ENCODE assay signal across 1 cellular context in the genomic region with DNA sequence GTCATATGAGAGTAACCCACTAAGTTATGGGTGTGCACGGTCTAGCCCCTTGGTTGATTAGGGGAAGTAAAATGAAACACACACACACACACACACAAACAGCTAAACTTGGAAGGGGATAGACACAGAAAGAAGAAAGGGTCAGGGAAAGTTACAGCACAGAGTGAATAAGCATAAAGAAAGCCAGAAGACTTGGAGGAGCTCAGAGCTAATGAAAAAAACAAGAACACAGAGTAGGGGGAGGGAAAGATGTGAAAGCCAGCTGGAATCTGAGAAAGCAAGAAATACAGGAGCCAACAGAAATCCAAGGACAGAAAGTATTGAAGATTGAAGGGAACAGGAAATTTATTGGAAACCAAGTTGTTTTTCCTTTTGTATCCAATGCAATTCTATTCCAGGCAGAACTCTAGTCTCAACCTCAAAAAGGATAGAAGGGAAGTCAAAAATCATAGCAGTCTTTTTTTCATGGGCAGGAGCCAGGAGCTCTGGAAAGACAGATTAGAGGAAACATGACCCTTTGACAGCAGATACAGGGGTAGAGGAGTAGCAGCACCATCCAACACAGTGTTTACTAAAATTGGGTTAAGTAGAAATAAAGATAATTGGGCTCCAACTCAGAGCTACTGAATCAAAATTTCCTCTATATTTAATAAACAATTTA.
TF ChIP-seq lines count a peak whose summit lies in the region.

No MANE protein-coding gene starts in this region.

TF ChIP-seq in H1, 55 proteins besides CTCF, POLR2A, EP300 and RAD21:
- TF ChIP-seq SUZ12 (IDR thresholded peaks at IDR 0.05; ENCODE audit: low read length) (no peak), HDAC6 (IDR thresholded peaks at IDR 0.05; ENCODE audit: low read depth, low read length) (no peak), POLR2AphosphoS5 (IDR thresholded peaks at IDR 0.05; ENCODE audit: low read depth, low read length) (no peak), EZH2 (IDR thresholded peaks at IDR 0.05; ENCODE audit: low read depth, low read length, severe bottlenecking) (no peak), SIN3A (conservative IDR thresholded peaks at IDR 0.05 in 1 of 2, IDR thresholded peaks at IDR 0.05 in 1 of 2; ENCODE audit: low read depth in 1 of 2, low read length in 2 of 2) (no peak), SIRT6 (IDR thresholded peaks at IDR 0.05; ENCODE audit: low read length) (no peak)
